Comparison of ENCODE assay signal across 21 cellular contexts in the genomic region with DNA sequence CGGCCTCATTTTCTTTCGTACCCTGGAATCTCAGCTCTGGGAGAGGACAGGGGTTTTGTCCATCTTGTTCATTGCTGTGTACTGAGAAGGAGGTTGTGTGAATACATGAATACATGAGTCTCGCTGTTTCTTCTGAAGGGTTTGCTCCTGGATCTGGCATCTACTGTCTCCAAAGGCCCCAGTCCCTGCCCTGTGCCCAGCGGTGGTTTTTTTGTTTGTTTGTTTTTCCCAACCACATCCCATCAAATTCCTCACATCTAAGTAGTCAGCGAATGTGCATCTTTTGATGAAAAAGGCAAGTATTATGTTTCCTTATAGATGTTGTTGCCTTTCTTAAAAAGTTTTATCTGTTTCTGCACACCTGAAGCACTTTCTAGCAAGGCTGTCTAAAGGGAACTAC. TPM values are rescaled to one million over a fixed set of nuclear protein-coding genes. Genes with fewer than 3 reads are reported as not detected.
DNase-seq lines count a peak whose midpoint lies in the region; TF ChIP-seq lines count a peak whose summit lies in the region.
"Had no signal": no experiment of that assay in that cellular context is flagged by ENCODE, and none has a peak within 500 bp of the region (broad histone marks: within the 10 kb centered on the region; RNA-seq: fewer than 3 reads in every experiment).

No MANE protein-coding gene starts in this region.

- H3K4me1 ChIP-seq in SJSA1 (replicated peaks) (peaks cover 16% of the 10 kb centered on the region), right atrium auricular region (no peaks in the 10 kb centered on the region)
- H3K4me1 ChIP-seq: BLaER1, spleen had no signal

- H3K4me3 ChIP-seq in SJSA1, result no peak overlapping the region
- H3K4me3 ChIP-seq in foreskin fibroblast (ENCODE audit: low read depth in 1 of 2, low read length in 2 of 2), result no peak overlapping the region
- no peak overlapping the region for H3K4me3 ChIP-seq in right atrium auricular region
- H3K4me3 ChIP-seq: BLaER1, spleen, thoracic aorta had no signal

- DNase-seq in AG08396 (ENCODE audit: low spot score) (peak; percentile 70), ELR (ENCODE audit: low read depth) (peak; percentile 70), SJSA1 (ENCODE audit: low read depth in 1 of 2, low spot score in 2 of 2) (peak; percentile 67 to 76), foreskin fibroblast (peak; percentile 74 to 78), NCI-H2227 (lab: John Stamatoyannopoulos, UW; ENCODE audit: unreplicated experiment) (no peak), right atrium auricular region (ENCODE audit: low spot score) (no peak), OCI-M1 (lab: John Stamatoyannopoulos, UW) (no peak), NCI-H226 (no peak)
- DNase-seq: activated CD4-positive, CD25-positive, alpha-beta regulatory T cell; DMS 273 treated with DMSO at 0.1 percent for 48 hours; left ventricle myocardium superior; naive B cell; NCI-H187 treated with DMSO at 0.1 percent for 48 hours; SHP77; spleen; T-helper 17 cell had no signal

- no peak overlapping the region for H3K27ac ChIP-seq in SJSA1
- H3K27ac ChIP-seq in right atrium auricular region, result no peak overlapping the region
- H3K27ac ChIP-seq: BLaER1, epithelial cell of prostate, spleen, thoracic aorta had no signal

- H3K9me3 ChIP-seq in SJSA1 (replicated peaks), result no peaks in the 10 kb centered on the region
- no peaks in the 10 kb centered on the region for H3K9me3 ChIP-seq in right atrium auricular region
- H3K9me3 ChIP-seq: BLaER1, spleen, thoracic aorta had no signal

- H3K36me3 ChIP-seq in SJSA1 (peaks cover 54% of the 10 kb centered on the region), right atrium auricular region (peaks cover 65% of the 10 kb centered on the region)

- TF ChIP-seq CTCF in foreskin fibroblast (IDR thresholded peaks at IDR 0.05; ENCODE audit: low read depth, low read length) (no peak), right atrium auricular region (IDR thresholded peaks at IDR 0.05) (no peak)

- H3K27me3 ChIP-seq in SJSA1 (replicated peaks), result no peaks in the 10 kb centered on the region
- H3K27me3 ChIP-seq in right atrium auricular region, result no peaks in the 10 kb centered on the region
- H3K27me3 ChIP-seq: BLaER1, spleen had no signal

RNA-seq across cellular contexts. Expression of gene DCAF15, which starts 12.5 kb away (rescaled TPM):
- 28.2 and 29.1 TPM in 2 replicates for total RNA-seq in SJSA1 (2014; rRNA removed; shearing (Covaris generic))
- 10 to 100 TPM; 10.6 to 12.2 TPM for total RNA-seq in right atrium auricular region

RNA-seq across cellular contexts. Expression of gene PODNL1, which starts 26.6 kb away (rescaled TPM):
- 0.53 TPM in 1 of 2 replicates, not detected in the other for total RNA-seq in SJSA1 (2014; rRNA removed; shearing (Covaris generic))
- total RNA-seq in right atrium auricular region, result 1 to 10 TPM in 1 of 2 donors, under 1 TPM in 1; 0.47 to 1.1 TPM
- total RNA-seq: NCI-H460, progenitor cell of endocrine pancreas had no signal

RNA-seq across cellular contexts. Expression of gene RFX1, which starts 41.3 kb away (rescaled TPM):
- total RNA-seq in SJSA1 (2014; rRNA removed; shearing (Covaris generic)), result 2.6 and 3.6 TPM in 2 replicates
- total RNA-seq in right atrium auricular region, result 1 to 10 TPM; 3.2 to 5.2 TPM

RNA-seq across cellular contexts. Expression of gene CC2D1A, which starts 58.8 kb away (rescaled TPM):
- 12.3 and 18.3 TPM in 2 replicates for total RNA-seq in SJSA1 (2014; rRNA removed; shearing (Covaris generic))
- total RNA-seq in right atrium auricular region, result 10 to 100 TPM; 16.1 to 22.6 TPM

RNA-seq across cellular contexts. Expression of gene BRME1, which starts 58.9 kb away (rescaled TPM):
- 0.21 TPM in 1 of 2 replicates, not detected in the other for total RNA-seq in SJSA1 (2014; rRNA removed; shearing (Covaris generic))
- total RNA-seq in right atrium auricular region, result under 1 TPM; 0.28 to 0.70 TPM

Comparison
In these comparisons a context has a peak if more than half of its experiments do, and no peak if none do; other contexts are left out.
1. DNase-seq: peak in AG08396 (single experiment), ELR (single experiment), SJSA1 (2 of 2) and foreskin fibroblast (2 of 2); none in NCI-H2227 (single experiment), right atrium auricular region (single experiment), OCI-M1 (single experiment) and NCI-H226 (single experiment).